ENCODE assay signal across 8 cellular contexts in genomic region chr9:40223353-40223752, GRCh38.
DNase-seq lines count a peak whose midpoint lies in the region; ATAC-seq and TF ChIP-seq lines count a peak whose summit lies in the region.
"Not testable (repeated sequence)": the region's sequence is repeated elsewhere in the genome, so short reads cannot be mapped to it uniquely, and the experiment has no call there.

No MANE protein-coding gene starts in this region.

- not testable (repeated sequence) for H3K4me1 Mint-ChIP-seq in activated CD4-positive, alpha-beta T cell treated with anti-CD3 and anti-CD28 coated beads for 36 hours; activated T-helper 2 cell treated with anti-CD3 and anti-CD28 coated beads, Interferon-gamma antibody, Interleukin-2, Interleukin-4, amounts not matched to agents 10 μg/mL and 5 μg/mL and 100 μg/mL, durations not matched to agents 14 hours and 24 hours and 36 hours (ENCODE audit: low read depth)

- H4K91ac ChIP-seq in neuronal stem cell (ENCODE audit: low read depth, low read length, poor library complexity), result not testable (repeated sequence)

- H2BK5ac ChIP-seq in neuronal stem cell (ENCODE audit: low read length), result not testable (repeated sequence)

- H3K4ac ChIP-seq in neuronal stem cell (ENCODE audit: low read length), result not testable (repeated sequence)

- CTCF ChIA-PET in activated CD4-positive, alpha-beta T cell treated with anti-CD3 and anti-CD28 coated beads for 36 hours (lab: Charles Lee), result not testable (repeated sequence)

- H2BK15ac ChIP-seq in neuronal stem cell (ENCODE audit: low read length), result not testable (repeated sequence)

- H3K4me2 ChIP-seq in neuronal stem cell (ENCODE audit: insufficient read depth, low read length, poor library complexity, severe bottlenecking), result peak overlapping the region; percentile 18

- not testable (repeated sequence) for H3K4me1 ChIP-seq in breast epithelium; neuronal stem cell (ENCODE audit: control insufficient read depth in 2 of 2, insufficient read depth in 1 of 2, low read depth in 1 of 2, low read length in 2 of 2)

- H2AFZ ChIP-seq in neuronal stem cell (ENCODE audit: low read length), result not testable (repeated sequence)

- WGBS in neuronal stem cell (ENCODE audit: extremely low coverage in 2 of 2, insufficient read length in 2 of 2, insufficient replicate concordance in 1 of 2), 2 donors, result no CpG with 5 or more reads among the region's 33 CpGs

- H3K4me3 Mint-ChIP-seq in activated CD4-positive, alpha-beta T cell treated with anti-CD3 and anti-CD28 coated beads for 36 hours; activated T-helper 2 cell treated with anti-CD3 and anti-CD28 coated beads, Interferon-gamma antibody, Interleukin-2, Interleukin-4, amounts not matched to agents 10 μg/mL and 5 μg/mL and 100 μg/mL, durations not matched to agents 14 hours and 24 hours and 36 hours (ENCODE audit: low read depth): not testable (repeated sequence)

- H3K36me3 ChIP-seq in breast epithelium; neuronal stem cell (replicated peaks in 1 of 2; ENCODE audit: control insufficient read depth in 2 of 2, insufficient read depth in 2 of 2, low read length in 2 of 2): not testable (repeated sequence)

- H3K14ac ChIP-seq in neuronal stem cell (ENCODE audit: low read length), result not testable (repeated sequence)

- H3K23ac ChIP-seq in neuronal stem cell (ENCODE audit: low read depth, low read length, poor library complexity), result not testable (repeated sequence)

- H4K8ac ChIP-seq in neuronal stem cell (ENCODE audit: low read depth, low read length), result not testable (repeated sequence)

- ATAC-seq in activated CD4-positive, alpha-beta T cell treated with anti-CD3 and anti-CD28 coated beads for 36 hours; left colon: not testable (repeated sequence)

- not testable (repeated sequence) for H3K27me3 ChIP-seq in breast epithelium; neuronal stem cell (ENCODE audit: control insufficient read depth in 3 of 3, insufficient read depth in 3 of 3, low read depth in 1 of 3, low read length in 3 of 3)

- not testable (repeated sequence) for H3K9me3 Mint-ChIP-seq in activated CD4-positive, alpha-beta T cell treated with anti-CD3 and anti-CD28 coated beads for 36 hours (ENCODE audit: low read depth); activated T-helper 2 cell treated with anti-CD3 and anti-CD28 coated beads, Interferon-gamma antibody, Interleukin-2, Interleukin-4, amounts not matched to agents 10 μg/mL and 5 μg/mL and 100 μg/mL, durations not matched to agents 14 hours and 24 hours and 36 hours

- not testable (repeated sequence) for H2BK120ac ChIP-seq in neuronal stem cell (ENCODE audit: low read depth, low read length)

- H2BK12ac ChIP-seq in neuronal stem cell (ENCODE audit: low read length), result not testable (repeated sequence)

- not testable (repeated sequence) for TF ChIP-seq CTCF in 22Rv1 (IDR thresholded peaks at IDR 0.05); breast epithelium (IDR thresholded peaks at IDR 0.05)

- intact Hi-C loops in activated CD4-positive, alpha-beta T cell treated with anti-CD3 and anti-CD28 coated beads for 36 hours (cut with DNase I, micrococcal nuclease); activated T-helper 2 cell treated with anti-CD3 and anti-CD28 coated beads, Interferon-gamma antibody, Interleukin-2, Interleukin-4, amounts not matched to agents 10 μg/mL and 5 μg/mL and 100 μg/mL, durations not matched to agents 14 hours and 24 hours and 36 hours (cut with micrococcal nuclease); breast epithelium (cut with DNase I; ENCODE audit: low total_unique reads); head of caudate nucleus (cut with DNase I); left colon (cut with DNase I, micrococcal nuclease): not testable (repeated sequence)

- 0 out of 2 replicates have a peak overlapping the region, but pooled peaks have one; percentile 23 for H3K27ac ChIP-seq in 22Rv1
- H3K27ac ChIP-seq in breast epithelium; neuronal stem cell (replicated peaks; ENCODE audit: low read length): not testable (repeated sequence)

- DNase-seq in activated CD4-positive, alpha-beta T cell treated with anti-CD3 and anti-CD28 coated beads for 36 hours, result peak; percentile 2
- peak; percentile 8 for DNase-seq in activated T-helper 2 cell treated with anti-CD3 and anti-CD28 coated beads, Interferon-gamma antibody, Interleukin-2, Interleukin-4, amounts not matched to agents 10 μg/mL and 5 μg/mL and 100 μg/mL, durations not matched to agents 14 hours and 24 hours and 36 hours (ENCODE audit: low spot score)
- DNase-seq in breast epithelium (ENCODE audit: low spot score in 2 of 2), result peak in 1 of 2 donors; percentile 17
- peak in 30 of 42 donors; percentile 2 to 44 (median 14) for DNase-seq in head of caudate nucleus
- peak; percentile 5 to 11 for DNase-seq in left colon
- DNase-seq in neuronal stem cell (ENCODE audit: low spot score), result not testable (repeated sequence)
- DNase-seq in stimulated activated CD8-positive, alpha-beta memory T cell treated with anti-CD3 and anti-CD28 coated beads, Interleukin-4, amount 100 ng/mL, for 48 hours, result peak; percentile 25

- H3K9me3 ChIP-seq in breast epithelium; neuronal stem cell (replicated peaks in 1 of 2; ENCODE audit: control insufficient read depth in 2 of 2, insufficient read depth in 1 of 2, low read depth in 1 of 2, low read length in 2 of 2): not testable (repeated sequence)

- peak overlapping the region in 2 of 3 donors; percentile 30 to 50 for H3K4me3 ChIP-seq in breast epithelium
- peak overlapping the region in 1 of 2 donors; percentile 17 for H3K4me3 ChIP-seq in neuronal stem cell (ENCODE audit: low read length in 2 of 2)

- not testable (repeated sequence) for H3K9ac ChIP-seq in neuronal stem cell (ENCODE audit: low read depth, low read length, poor library complexity)

- TF ChIP-seq POLR2A in breast epithelium (IDR thresholded peaks at IDR 0.05), result not testable (repeated sequence)

- not testable (repeated sequence) for H3K27ac Mint-ChIP-seq in activated CD4-positive, alpha-beta T cell treated with anti-CD3 and anti-CD28 coated beads for 36 hours; activated T-helper 2 cell treated with anti-CD3 and anti-CD28 coated beads, Interferon-gamma antibody, Interleukin-2, Interleukin-4, amounts not matched to agents 10 μg/mL and 5 μg/mL and 100 μg/mL, durations not matched to agents 14 hours and 24 hours and 36 hours

- POLR2A ChIA-PET in activated CD4-positive, alpha-beta T cell treated with anti-CD3 and anti-CD28 coated beads for 36 hours (lab: Charles Lee), result not testable (repeated sequence)

- not testable (repeated sequence) for H3K27me3 Mint-ChIP-seq in activated CD4-positive, alpha-beta T cell treated with anti-CD3 and anti-CD28 coated beads for 36 hours; activated T-helper 2 cell treated with anti-CD3 and anti-CD28 coated beads, Interferon-gamma antibody, Interleukin-2, Interleukin-4, amounts not matched to agents 10 μg/mL and 5 μg/mL and 100 μg/mL, durations not matched to agents 14 hours and 24 hours and 36 hours (ENCODE audit: low read depth)

- H2AK5ac ChIP-seq in neuronal stem cell (ENCODE audit: low read depth, low read length), result not testable (repeated sequence)

- H3K36me3 Mint-ChIP-seq in activated CD4-positive, alpha-beta T cell treated with anti-CD3 and anti-CD28 coated beads for 36 hours (ENCODE audit: low read depth); activated T-helper 2 cell treated with anti-CD3 and anti-CD28 coated beads, Interferon-gamma antibody, Interleukin-2, Interleukin-4, amounts not matched to agents 10 μg/mL and 5 μg/mL and 100 μg/mL, durations not matched to agents 14 hours and 24 hours and 36 hours (ENCODE audit: low read depth): not testable (repeated sequence)

- H3K79me1 ChIP-seq in neuronal stem cell (ENCODE audit: low read depth, low read length), result not testable (repeated sequence)

- H3K18ac ChIP-seq in neuronal stem cell (ENCODE audit: low read length), result not testable (repeated sequence)
